17 cellular contexts compared by ENCODE assay signal in genomic region chr9:115757461-115757860, GRCh38.
"Had no signal": no experiment of that assay in that cellular context is flagged by ENCODE, and none has a peak within 500 bp of the region (broad histone marks: within the 10 kb centered on the region; RNA-seq: fewer than 3 reads in every experiment).

No MANE protein-coding gene starts in this region.

- FAIRE-seq: astrocyte, keratinocyte had no signal

- ATAC-seq: activated CD4-positive, CD25-positive, alpha-beta regulatory T cell treated with anti-CD3 and anti-CD28 coated beads, Interleukin-2, amount 50 U/mL, for 24 hours; activated naive CD8-positive, alpha-beta T cell treated with anti-CD3 and anti-CD28 coated beads, Interleukin-2, amount 50 U/mL, for 24 hours; activated T-helper 17 cell treated with anti-CD3 and anti-CD28 coated beads, Interleukin-2, amount 50 U/mL, for 72 hours; gastroesophageal sphincter; heart right ventricle; left lung; stimulated activated naive CD8-positive, alpha-beta T cell treated with anti-CD3 and anti-CD28 coated beads, Interleukin-15, amount 100 ng/mL, for 72 hours; upper lobe of right lung had no signal

- H3K27me3 Mint-ChIP-seq: activated naive CD8-positive, alpha-beta T cell treated with anti-CD3 and anti-CD28 coated beads, Interleukin-2, amount 50 U/mL, for 24 hours; activated T-helper 17 cell treated with anti-CD3 and anti-CD28 coated beads, Interleukin-2, amount 50 U/mL, for 72 hours; naive B cell had no signal

- DNase-seq: activated naive CD4-positive, alpha-beta T cell treated with anti-CD3 and anti-CD28 coated beads for 36 hours; activated naive CD8-positive, alpha-beta T cell treated with anti-CD3 and anti-CD28 coated beads, Interleukin-2, amount 50 U/mL, for 24 hours; endodermal cell; heart right ventricle; left lung; naive B cell; sigmoid colon; spleen; stimulated activated naive CD8-positive, alpha-beta T cell treated with anti-CD3 and anti-CD28 coated beads, Interleukin-15, amount 100 ng/mL, for 72 hours; upper lobe of right lung had no signal

- H3K36me3 ChIP-seq: cardiac muscle cell, gastroesophageal sphincter, heart right ventricle, left lung, neural progenitor cell, sigmoid colon, spleen, upper lobe of right lung had no signal

- H3K27ac Mint-ChIP-seq: activated naive CD4-positive, alpha-beta T cell treated with anti-CD3 and anti-CD28 coated beads for 36 hours; activated naive CD8-positive, alpha-beta T cell treated with anti-CD3 and anti-CD28 coated beads, Interleukin-2, amount 50 U/mL, for 24 hours; activated T-helper 17 cell treated with anti-CD3 and anti-CD28 coated beads, Interleukin-2, amount 50 U/mL, for 72 hours; endodermal cell; naive B cell; neural progenitor cell; stimulated activated naive CD8-positive, alpha-beta T cell treated with anti-CD3 and anti-CD28 coated beads, Interleukin-15, amount 100 ng/mL, for 72 hours had no signal

- H3K9me3 Mint-ChIP-seq: activated naive CD4-positive, alpha-beta T cell treated with anti-CD3 and anti-CD28 coated beads for 36 hours; endodermal cell; neural progenitor cell had no signal

- H3K4me1 ChIP-seq: gastroesophageal sphincter, heart right ventricle, left lung, neural progenitor cell, sigmoid colon, spleen, upper lobe of right lung had no signal

- H3K4me2 ChIP-seq: neural progenitor cell had no signal

- H3K4me1 Mint-ChIP-seq: activated naive CD8-positive, alpha-beta T cell treated with anti-CD3 and anti-CD28 coated beads, Interleukin-2, amount 50 U/mL, for 24 hours; activated T-helper 17 cell treated with anti-CD3 and anti-CD28 coated beads, Interleukin-2, amount 50 U/mL, for 72 hours; naive B cell; neural progenitor cell; stimulated activated naive CD8-positive, alpha-beta T cell treated with anti-CD3 and anti-CD28 coated beads, Interleukin-15, amount 100 ng/mL, for 72 hours had no signal

- H3K36me3 Mint-ChIP-seq: naive B cell, neural progenitor cell had no signal

- H3K4me3 ChIP-seq: cardiac muscle cell, gastroesophageal sphincter, heart right ventricle, left lung, neural progenitor cell, sigmoid colon, spleen, upper lobe of right lung had no signal

- H3K27me3 ChIP-seq: cardiac muscle cell, gastroesophageal sphincter, heart right ventricle, left lung, neural progenitor cell, sigmoid colon, spleen, upper lobe of right lung had no signal

- H3K4me3 Mint-ChIP-seq: activated naive CD4-positive, alpha-beta T cell treated with anti-CD3 and anti-CD28 coated beads for 36 hours; activated naive CD8-positive, alpha-beta T cell treated with anti-CD3 and anti-CD28 coated beads, Interleukin-2, amount 50 U/mL, for 24 hours; activated T-helper 17 cell treated with anti-CD3 and anti-CD28 coated beads, Interleukin-2, amount 50 U/mL, for 72 hours; endodermal cell; naive B cell; neural progenitor cell; stimulated activated naive CD8-positive, alpha-beta T cell treated with anti-CD3 and anti-CD28 coated beads, Interleukin-15, amount 100 ng/mL, for 72 hours had no signal

- H3K27ac ChIP-seq: cardiac muscle cell, gastroesophageal sphincter, heart right ventricle, left lung, neural progenitor cell, sigmoid colon, spleen, upper lobe of right lung had no signal

- H3K9me3 ChIP-seq: gastroesophageal sphincter, heart right ventricle, left lung, sigmoid colon, spleen, upper lobe of right lung had no signal
